1 cellular context compared by ENCODE assay signal in genomic region chr12:46543378-46543795, GRCh38.
TF ChIP-seq lines count a peak whose summit lies in the region.
"Not testable (repeated sequence)": the region's sequence is repeated elsewhere in the genome, so short reads cannot be mapped to it uniquely, and the experiment has no call there.

No MANE protein-coding gene starts in this region.

TF ChIP-seq in HepG2, 621 proteins besides CTCF, POLR2A, EP300 and RAD21 (continued from another document):
- TF ChIP-seq ZBED4 (CRISPR knock-in tag; IDR thresholded peaks at IDR 0.05; ENCODE audit: borderline replicate concordance) (peak; percentile 79; the same call in 1 of the 2 replicates), BCL6 (CRISPR knock-in tag; IDR thresholded peaks at IDR 0.05) (peak; percentile 46; the same call in 1 of the 2 replicates), PITX1 (CRISPR knock-in tag; IDR thresholded peaks at IDR 0.05) (peak; percentile 60; the same call in 1 of the 2 replicates), LCORL (CRISPR knock-in tag; IDR thresholded peaks at IDR 0.05) (peak; percentile 52; the same call in 1 of the 2 replicates), HDAC1 (CRISPR knock-in tag; IDR thresholded peaks at IDR 0.05) (peak; percentile 48), SP5 (CRISPR knock-in tag; IDR thresholded peaks at IDR 0.05; ENCODE audit: borderline replicate concordance, low read depth) (peak; percentile 91), HNF1A (IDR thresholded peaks at IDR 0.05; ENCODE audit: low read depth) (peak; percentile 46; the same call in 1 of the 2 replicates), TCF7 (IDR thresholded peaks at IDR 0.05; ENCODE audit: low read depth) (peak; percentile 75; the same call in 1 of the 2 replicates), FOXP4 (CRISPR knock-in tag; IDR thresholded peaks at IDR 0.05) (peak; percentile 89), MIXL1 (CRISPR knock-in tag; IDR thresholded peaks at IDR 0.05) (0 out of 2 replicates have a peak, but pooled peaks have one; percentile 17), SIX1 (CRISPR knock-in tag; IDR thresholded peaks at IDR 0.05; ENCODE audit: borderline replicate concordance) (0 out of 2 replicates have a peak, but pooled peaks have one; percentile 16), ONECUT2 (CRISPR knock-in tag; IDR thresholded peaks at IDR 0.05) (peak; percentile 94), CEBPG (CRISPR knock-in tag; IDR thresholded peaks at IDR 0.05) (0 out of 2 replicates have a peak, but pooled peaks have one; percentile 16), PHF21A (CRISPR knock-in tag; IDR thresholded peaks at IDR 0.05) (peak; percentile 58)
- not testable (repeated sequence) for TF ChIP-seq LCORL (IDR thresholded peaks at IDR 0.05); HNF1A (CRISPR knock-in tag; IDR thresholded peaks at IDR 0.05; ENCODE audit: borderline replicate concordance)
